1 cellular context compared by ENCODE assay signal in the genomic region with DNA sequence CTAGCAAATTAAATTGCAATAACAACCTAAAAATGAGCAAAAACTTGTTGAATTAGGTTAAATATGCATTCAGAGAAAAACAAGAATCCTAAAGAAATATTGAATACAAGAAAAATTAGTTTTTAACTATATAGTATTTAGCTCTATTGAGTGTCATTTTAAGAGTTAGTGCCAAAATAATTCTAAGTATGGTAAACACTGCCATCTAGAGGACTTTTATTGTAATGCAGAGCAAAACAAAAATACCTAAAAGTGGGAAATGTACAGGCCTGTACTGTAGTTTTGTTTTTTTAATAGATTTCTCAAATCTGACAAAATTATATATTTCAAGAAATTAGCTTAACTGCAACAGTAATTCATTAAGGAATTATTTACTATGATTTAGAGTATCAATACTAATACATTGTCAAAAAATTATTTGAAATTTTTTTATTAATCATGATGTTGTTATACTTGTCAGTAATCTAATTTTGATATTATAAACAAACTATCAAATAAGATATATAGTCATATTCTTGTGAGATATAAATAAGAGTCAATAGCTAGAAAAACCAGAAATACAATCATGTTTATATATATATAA.
TF ChIP-seq lines count a peak whose summit lies in the region.

No MANE protein-coding gene starts in this region.

TF ChIP-seq in WTC11, 78 proteins besides CTCF, POLR2A, EP300 and RAD21 (continued from another document):
- TF ChIP-seq, protein P1, sequence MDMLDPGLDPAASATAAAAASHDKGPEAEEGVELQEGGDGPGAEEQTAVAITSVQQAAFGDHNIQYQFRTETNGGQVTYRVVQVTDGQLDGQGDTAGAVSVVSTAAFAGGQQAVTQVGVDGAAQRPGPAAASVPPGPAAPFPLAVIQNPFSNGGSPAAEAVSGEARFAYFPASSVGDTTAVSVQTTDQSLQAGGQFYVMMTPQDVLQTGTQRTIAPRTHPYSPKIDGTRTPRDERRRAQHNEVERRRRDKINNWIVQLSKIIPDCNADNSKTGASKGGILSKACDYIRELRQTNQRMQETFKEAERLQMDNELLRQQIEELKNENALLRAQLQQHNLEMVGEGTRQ (CRISPR knock-in tag; IDR thresholded peaks at IDR 0.05) = no peak
- TF ChIP-seq ZNF263 (CRISPR knock-in tag; IDR thresholded peaks at IDR 0.05; ENCODE audit: low read depth) = no peak
